Comparison of ENCODE assay signal across 11 cellular contexts in the genomic region with DNA sequence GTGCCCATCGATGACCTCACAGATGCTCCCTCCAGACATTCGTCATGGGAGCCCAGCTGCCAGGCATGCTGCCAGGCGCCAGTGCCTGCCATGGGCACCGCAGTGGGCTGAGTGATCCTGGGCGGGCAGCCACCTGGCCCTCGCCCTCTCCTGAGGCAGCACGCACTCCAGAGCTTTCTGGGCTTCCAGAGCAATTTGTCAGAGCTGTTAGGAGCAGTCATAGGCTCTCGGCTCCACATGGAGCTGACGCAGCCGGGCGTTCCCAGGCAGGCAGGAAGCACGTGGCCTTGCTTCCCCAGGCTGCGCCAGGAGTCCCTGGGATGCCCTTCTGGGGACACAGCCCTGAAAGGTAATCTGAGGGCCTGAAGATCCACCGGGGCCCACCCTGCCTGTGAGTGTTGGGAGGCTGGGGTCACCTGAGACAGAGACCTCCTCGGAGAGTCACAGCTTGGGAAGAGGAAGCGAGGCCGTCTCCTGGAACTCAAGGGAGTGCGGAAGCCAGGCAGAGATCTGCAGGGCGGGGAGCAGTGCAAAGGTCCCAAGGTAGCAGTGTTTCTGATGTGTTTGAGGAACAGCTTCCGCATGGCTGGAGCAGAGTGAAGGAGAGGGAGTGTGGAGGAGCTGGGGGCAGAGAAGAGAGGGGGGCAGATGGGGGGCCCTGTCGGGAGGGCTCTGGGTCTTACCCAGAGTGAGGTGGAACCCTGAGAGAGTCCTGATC. TPM values are rescaled to one million over a fixed set of nuclear protein-coding genes. Genes with fewer than 3 reads are reported as not detected.
DNase-seq lines count a peak whose midpoint lies in the region; ATAC-seq and TF ChIP-seq lines count a peak whose summit lies in the region.
"Had no signal": no experiment of that assay in that cellular context is flagged by ENCODE, and none has a peak within 500 bp of the region (broad histone marks: within the 10 kb centered on the region; RNA-seq: fewer than 3 reads in every experiment).

No MANE protein-coding gene starts in this region.

- peaks cover 6% of the 10 kb centered on the region for H3K36me3 ChIP-seq in WERI-Rb-1

- peaks cover 11% of the 10 kb centered on the region for H3K27me3 Mint-ChIP-seq in glutamatergic neuron (ENCODE audit: unreplicated experiment)
- H3K27me3 Mint-ChIP-seq: activated naive CD8-positive, alpha-beta T cell treated with anti-CD3 and anti-CD28 coated beads, Interleukin-2, amount 50 U/mL, for 24 hours; naive B cell had no signal

- H3K27ac ChIP-seq in skin epidermis (peak overlapping the region in 18 of 21 experiments; percentile 41 to 86 (median 76)), WERI-Rb-1 (no peak overlapping the region)
- H3K27ac ChIP-seq: SJSA1 had no signal

- ATAC-seq in SK-N-SH treated with all-trans-retinoic acid at 6 μM for 48 hours (peak; percentile 84), GM18511 (IDR thresholded peaks at IDR 0.05; ENCODE audit: unreplicated experiment) (no peak)
- no peak for ATAC-seq in activated CD4-positive, CD25-positive, alpha-beta regulatory T cell treated with anti-CD3 and anti-CD28 coated beads, Interleukin-2, amount 50 U/mL, for 24 hours
- ATAC-seq: activated naive CD8-positive, alpha-beta T cell treated with anti-CD3 and anti-CD28 coated beads, Interleukin-2, amount 50 U/mL, for 24 hours had no signal

- H3K9me3 Mint-ChIP-seq in glutamatergic neuron (ENCODE audit: unreplicated experiment) = peaks cover 10% of the 10 kb centered on the region

- H3K4me1 Mint-ChIP-seq in glutamatergic neuron (ENCODE audit: low read depth, unreplicated experiment) = peaks cover 4% of the 10 kb centered on the region
- H3K4me1 Mint-ChIP-seq: activated naive CD8-positive, alpha-beta T cell treated with anti-CD3 and anti-CD28 coated beads, Interleukin-2, amount 50 U/mL, for 24 hours had no signal

- no peaks in the 10 kb centered on the region for H3K9me3 ChIP-seq in WERI-Rb-1 (ENCODE audit: severe bottlenecking)
- H3K9me3 ChIP-seq: SJSA1 had no signal

- DNase-seq in HT-29 (ENCODE audit: low spot score) = peak; percentile 98
- no peak for DNase-seq in glutamatergic neuron
- DNase-seq in WERI-Rb-1 = no peak
- DNase-seq in effector CD8-positive, alpha-beta T cell (lab: John Stamatoyannopoulos, UW) = no peak
- DNase-seq: activated naive CD8-positive, alpha-beta T cell treated with anti-CD3 and anti-CD28 coated beads, Interleukin-2, amount 50 U/mL, for 24 hours; naive B cell had no signal

- H3K4me3 ChIP-seq in skin epidermis (no peak overlapping the region), WERI-Rb-1 (ENCODE audit: low read depth, low read length) (no peak overlapping the region)
- H3K4me3 ChIP-seq: SJSA1 had no signal

- H3K27me3 ChIP-seq in WERI-Rb-1 (ENCODE audit: insufficient read depth, low read depth, severe bottlenecking) = no peaks in the 10 kb centered on the region
- H3K27me3 ChIP-seq: SJSA1 had no signal

- TF ChIP-seq CTCF in glutamatergic neuron (IDR thresholded peaks at IDR 0.05; ENCODE audit: partially characterized antibody, unreplicated experiment) (no peak), WERI-Rb-1 (IDR thresholded peaks at IDR 0.05; ENCODE audit: low read depth, low read length) (no peak)

- peak overlapping the region; percentile 12 for H3K27ac Mint-ChIP-seq in glutamatergic neuron (ENCODE audit: unreplicated experiment)
- H3K27ac Mint-ChIP-seq: activated naive CD8-positive, alpha-beta T cell treated with anti-CD3 and anti-CD28 coated beads, Interleukin-2, amount 50 U/mL, for 24 hours had no signal

- H3K4me3 Mint-ChIP-seq in glutamatergic neuron (ENCODE audit: unreplicated experiment) = no peak overlapping the region
- H3K4me3 Mint-ChIP-seq: activated naive CD8-positive, alpha-beta T cell treated with anti-CD3 and anti-CD28 coated beads, Interleukin-2, amount 50 U/mL, for 24 hours had no signal

- H3K36me3 Mint-ChIP-seq in glutamatergic neuron (ENCODE audit: unreplicated experiment) = peaks cover 5% of the 10 kb centered on the region

TF ChIP-seq in SK-N-SH treated with all-trans-retinoic acid at 6 μM for 48 hours, 23 proteins besides CTCF, POLR2A, EP300 and RAD21:
- TF ChIP-seq ZNF8 (CRISPR knock-in tag; IDR thresholded peaks at IDR 0.05) = no peak
- 0 out of 2 replicates have a peak, but pooled peaks have one; percentile 16 for TF ChIP-seq SNAI2 (CRISPR knock-in tag; IDR thresholded peaks at IDR 0.05)

RNA-seq across cellular contexts. Expression of a gene that starts 50.5 kb away (rescaled TPM):
- 0.89 and 1.3 TPM in 2 replicates for total RNA-seq in HT-29 (2014; rRNA removed; shearing (Covaris generic))
- total RNA-seq in glutamatergic neuron (ENCODE audit: unreplicated experiment) = 33.8 TPM

Comparison
In these comparisons a context has a peak if more than half of its experiments do, and no peak if none do; other contexts are left out.
1. RNA of a gene that starts 50.5 kb away (total RNA-seq): 33.8 TPM in glutamatergic neuron (single experiment); 0.89 to 1.3 TPM in HT-29; every median in the first group is over 10 times any median in the second.